ENCODE assay signal across 21 cellular contexts in genomic region chr2:3870997-3871396, GRCh38.
DNase-seq lines count a peak whose midpoint lies in the region; TF ChIP-seq lines count a peak whose summit lies in the region.
"Had no signal": no experiment of that assay in that cellular context is flagged by ENCODE, and none has a peak within 500 bp of the region (broad histone marks: within the 10 kb centered on the region; RNA-seq: fewer than 3 reads in every experiment).

No MANE protein-coding gene starts in this region.

- no peak overlapping the region for H3K4me3 ChIP-seq in mammary epithelial cell (replicated peaks in 1 of 3; ENCODE audit: insufficient read depth in 1 of 3, low read depth in 2 of 3, low read length in 3 of 3)
- H3K4me3 ChIP-seq: BLaER1, Peyer's patch had no signal

- DNase-seq in MCF 10A (ENCODE audit: unreplicated experiment) (peak; percentile 4), mammary epithelial cell (no peak), MV-4-11 (lab: John Stamatoyannopoulos, UW) (peak; percentile 44), SKM-1 (lab: John Stamatoyannopoulos, UW; ENCODE audit: unreplicated experiment) (peak; percentile 9), GDM1 (lab: John Stamatoyannopoulos, UW) (no peak)
- no peak for DNase-seq in activated effector memory CD4-positive, alpha-beta T cell treated with Interleukin-2 at 50 U/mL for 16 hours
- no peak for DNase-seq in activated CD4-positive, alpha-beta T cell treated with anti-CD3 and anti-CD28 coated beads for 1 hour
- DNase-seq: 8988T; CD4-positive, alpha-beta T cell; GF-D8; NCI-H1092; NCI-H1417 treated with DMSO at 0.1 percent for 48 hours; NCI-H1694 treated with DMSO at 0.1 percent for 48 hours; NCI-H2081; NCI-H2227 treated with DMSO at 0.1 percent for 48 hours; NCI-H526 treated with DMSO at 0.1 percent for 48 hours; OCI-M1; Peyer's patch had no signal

- no peaks in the 10 kb centered on the region for H3K27me3 Mint-ChIP-seq in MCF 10A (ENCODE audit: insufficient read depth, unreplicated experiment)
- H3K27me3 Mint-ChIP-seq: CD4-positive, alpha-beta T cell; IgD-negative memory B cell had no signal

- 25% methylated on average over 4 of the region's 4 CpGs for WGBS in mammary epithelial cell (ENCODE audit: low coverage, missing lambda C conversion rate)

- POLR2A ChIA-PET in MCF 10A (lab: Yijun Ruan, JAX), result no interaction called here

- no peaks in the 10 kb centered on the region for H3K9me3 Mint-ChIP-seq in MCF 10A (ENCODE audit: unreplicated experiment)
- H3K9me3 Mint-ChIP-seq: CD4-positive, alpha-beta T cell had no signal

- no peak overlapping the region for H3K4me3 Mint-ChIP-seq in MCF 10A (ENCODE audit: unreplicated experiment)
- H3K4me3 Mint-ChIP-seq: CD4-positive, alpha-beta T cell; IgD-negative memory B cell had no signal

- no peak overlapping the region for H3K4me2 ChIP-seq in mammary epithelial cell (ENCODE audit: insufficient read depth, low read depth, low read length)
- H3K4me2 ChIP-seq: BLaER1, KMS-11 had no signal

- intact Hi-C loops in MCF 10A (cut with micrococcal nuclease) (no loop called here), mammary epithelial cell (cut with micrococcal nuclease) (no loop called here)

- H3K4me1 ChIP-seq in mammary epithelial cell (ENCODE audit: insufficient read depth, low read length), result no peaks in the 10 kb centered on the region
- H3K4me1 ChIP-seq: Peyer's patch had no signal

- dilution Hi-C loops in mammary epithelial cell (cut with HindIII; ENCODE audit: low sequenced_read_pairs), result no loop called here

- H3K4me1 Mint-ChIP-seq in MCF 10A (ENCODE audit: insufficient read depth, unreplicated experiment), result peaks cover 6% of the 10 kb centered on the region
- H3K4me1 Mint-ChIP-seq: IgD-negative memory B cell had no signal

- H4K20me1 ChIP-seq in mammary epithelial cell (ENCODE audit: insufficient read depth, low read length), result no peaks in the 10 kb centered on the region
- H4K20me1 ChIP-seq: BLaER1 had no signal

- H2AFZ ChIP-seq in mammary epithelial cell (ENCODE audit: low read depth, low read length), result no peak overlapping the region

- no peaks in the 10 kb centered on the region for H3K36me3 ChIP-seq in mammary epithelial cell (ENCODE audit: insufficient read depth, low read length)
- H3K36me3 ChIP-seq: BLaER1, Peyer's patch had no signal

- TF ChIP-seq CTCF in MCF 10A (IDR thresholded peaks at IDR 0.05; ENCODE audit: unreplicated experiment) (no peak), mammary epithelial cell (conservative IDR thresholded peaks at IDR 0.05 in 1 of 2, IDR thresholded peaks at IDR 0.05 in 1 of 2; ENCODE audit: extremely low read depth in 1 of 2, insufficient read depth in 1 of 2, low read depth in 1 of 2, low read length in 2 of 2) (no peak)

- BruUV-seq in MCF 10A (replicated peaks; lab: Mats Ljungman, UMichigan) (no TSS peak), mammary epithelial cell (replicated peaks; lab: Mats Ljungman, UMichigan) (no TSS peak)

- H3K27ac Mint-ChIP-seq in MCF 10A (ENCODE audit: low read depth, unreplicated experiment), result no peak overlapping the region
- H3K27ac Mint-ChIP-seq: CD4-positive, alpha-beta T cell; IgD-negative memory B cell had no signal

- CTCF ChIA-PET in MCF 10A (lab: Yijun Ruan, JAX) (interaction anchor here (0.8 to 2.5 kb wide), 3 partner anchors 9 to 983 kb away, joined by 3 to 6 read pairs (median 6); no protein-coding TSS in a partner anchor), mammary epithelial cell (lab: Charles Lee; ENCODE audit: low non-redundant PET) (no interaction called here)

- H3K27me3 ChIP-seq in mammary epithelial cell (ENCODE audit: insufficient read depth, low read length), result no peaks in the 10 kb centered on the region
- H3K27me3 ChIP-seq: BLaER1, Peyer's patch had no signal

- no peaks in the 10 kb centered on the region for H3K79me2 ChIP-seq in mammary epithelial cell (ENCODE audit: insufficient read depth, low read length)

- in situ Hi-C loops in mammary epithelial cell (cut with MboI; ENCODE audit: low sequenced_read_pairs in 2 of 2), result no loop called here

- no peaks in the 10 kb centered on the region for H3K36me3 Mint-ChIP-seq in MCF 10A (ENCODE audit: insufficient read depth, unreplicated experiment)
- H3K36me3 Mint-ChIP-seq: IgD-negative memory B cell had no signal

- H3K27ac ChIP-seq in mammary epithelial cell (ENCODE audit: insufficient read depth, low read depth, low read length), result no peak overlapping the region
- H3K27ac ChIP-seq: BLaER1, KMS-11, Peyer's patch had no signal

- H3K9me3 ChIP-seq in mammary epithelial cell (replicated peaks; ENCODE audit: insufficient read depth, low read length), result peaks cover 3% of the 10 kb centered on the region
- H3K9me3 ChIP-seq: BLaER1, Peyer's patch had no signal

- no peak overlapping the region for H3K9ac ChIP-seq in mammary epithelial cell (ENCODE audit: insufficient read depth, low read length)
- H3K9ac ChIP-seq: BLaER1, KMS-11 had no signal

Comparison
In these comparisons a context has a peak if more than half of its experiments do, and no peak if none do; other contexts are left out.
1. DNase-seq: peak in MCF 10A (single experiment), MV-4-11 (single experiment) and SKM-1 (single experiment); none in mammary epithelial cell (single experiment), GDM1 (single experiment), activated effector memory CD4-positive, alpha-beta T cell treated with Interleukin-2 at 50 U/mL for 16 hours (single experiment) and activated CD4-positive, alpha-beta T cell treated with anti-CD3 and anti-CD28 coated beads for 1 hour (single experiment).